In genomic region chr5:151351675-151352074, GRCh38 we compare ENCODE assay signal across 34 cellular contexts. TPM values are rescaled to one million over a fixed set of nuclear protein-coding genes. Genes with fewer than 3 reads are reported as not detected.
"Had no signal": no experiment of that assay in that cellular context is flagged by ENCODE, and none has a peak within 500 bp of the region (broad histone marks: within the 10 kb centered on the region; RNA-seq: fewer than 3 reads in every experiment).

No MANE protein-coding gene starts in this region.

- H3K27ac ChIP-seq: adrenal gland, cardiac muscle cell, SJSA1, WERI-Rb-1 had no signal

- H3K4me1 Mint-ChIP-seq: activated CD4-positive, alpha-beta memory T cell treated with anti-CD3 and anti-CD28 coated beads, Interleukin-2, amount 10 ng/mL, durations not matched to agents 7 days and 5 days; brain; central memory CD8-positive, alpha-beta T cell had no signal

- ATAC-seq: activated naive CD4-positive, alpha-beta T cell treated with anti-CD3 and anti-CD28 coated beads, Interleukin-2, amount 50 U/mL, for 72 hours; Panc1 had no signal

- H3K4me1 ChIP-seq: adrenal gland, SJSA1 had no signal

- DNase-seq: activated CD4-positive, alpha-beta memory T cell treated with anti-CD3 and anti-CD28 coated beads, Interleukin-2, amount 10 ng/mL, durations not matched to agents 7 days and 5 days; activated CD4-positive, alpha-beta T cell treated with anti-CD3 and anti-CD28 coated beads for 1 hour; activated CD4-positive, alpha-beta T cell treated with anti-CD3 and anti-CD28 coated beads for 48 hours; activated CD4-positive, CD25-positive, alpha-beta regulatory T cell; activated CD8-positive, alpha-beta memory T cell treated with anti-CD3 and anti-CD28 coated beads for 24 hours; activated gamma-delta T cell; activated naive CD4-positive, alpha-beta T cell treated with Interleukin-2 at 50 U/mL for 16 hours; activated T-cell treated with anti-CD3 and anti-CD28 coated beads, Interleukin-2, amount 50 U/mL, for 24 hours; adrenal gland; anterior cingulate cortex; MV-4-11; NCI-H1092; NCI-H1436 treated with DMSO at 0.1 percent for 48 hours; NCI-H1694 treated with DMSO at 0.1 percent for 48 hours; NCI-H2029; NCI-H345; NCI-H524 treated with DMSO at 0.1 percent for 48 hours; SHP77 treated with DMSO at 0.1 percent for 48 hours; SK-N-SH; SW 1271; T-helper 1 cell; T-helper 2 cell; T-helper 9 cell; WERI-Rb-1 had no signal

- H3K36me3 ChIP-seq: adrenal gland, cardiac muscle cell, SJSA1, WERI-Rb-1 had no signal

- H3K9me3 Mint-ChIP-seq: activated CD4-positive, alpha-beta memory T cell treated with anti-CD3 and anti-CD28 coated beads, Interleukin-2, amount 10 ng/mL, durations not matched to agents 7 days and 5 days; activated naive CD4-positive, alpha-beta T cell treated with anti-CD3 and anti-CD28 coated beads, Interleukin-2, amount 50 U/mL, for 72 hours; activated T-cell treated with anti-CD3 and anti-CD28 coated beads, Interleukin-2, amount 50 U/mL, for 24 hours; activated T-helper 2 cell treated with anti-CD3 and anti-CD28 coated beads, Interferon-gamma antibody, Interleukin-2, Interleukin-4, amounts not matched to agents 10 μg/mL and 5 μg/mL and 100 μg/mL, durations not matched to agents 14 hours and 24 hours and 36 hours; central memory CD8-positive, alpha-beta T cell had no signal

- H3K4me2 ChIP-seq: SK-N-SH had no signal

- H3K27me3 ChIP-seq: cardiac muscle cell had no signal

- H3K36me3 Mint-ChIP-seq: activated naive CD4-positive, alpha-beta T cell treated with anti-CD3 and anti-CD28 coated beads, Interleukin-2, amount 50 U/mL, for 72 hours; brain had no signal

- H3K9ac ChIP-seq: SK-N-SH had no signal

- H3K4me3 Mint-ChIP-seq: activated CD4-positive, alpha-beta memory T cell treated with anti-CD3 and anti-CD28 coated beads, Interleukin-2, amount 10 ng/mL, durations not matched to agents 7 days and 5 days; activated T-cell treated with anti-CD3 and anti-CD28 coated beads, Interleukin-2, amount 50 U/mL, for 24 hours; brain; central memory CD8-positive, alpha-beta T cell had no signal

- H3K27ac Mint-ChIP-seq: activated CD4-positive, alpha-beta memory T cell treated with anti-CD3 and anti-CD28 coated beads, Interleukin-2, amount 10 ng/mL, durations not matched to agents 7 days and 5 days; activated naive CD4-positive, alpha-beta T cell treated with anti-CD3 and anti-CD28 coated beads, Interleukin-2, amount 50 U/mL, for 72 hours; activated T-cell treated with anti-CD3 and anti-CD28 coated beads, Interleukin-2, amount 50 U/mL, for 24 hours; activated T-helper 2 cell treated with anti-CD3 and anti-CD28 coated beads, Interferon-gamma antibody, Interleukin-2, Interleukin-4, amounts not matched to agents 10 μg/mL and 5 μg/mL and 100 μg/mL, durations not matched to agents 14 hours and 24 hours and 36 hours; brain had no signal

- H3K9me3 ChIP-seq: adrenal gland, SJSA1, SK-N-SH had no signal

- H3K4me3 ChIP-seq: adrenal gland, cardiac muscle cell, SJSA1 had no signal

RNA-seq across cellular contexts. Expression of gene SLC36A2, which starts 4.3 kb away (rescaled TPM):
- total RNA-seq: activated CD4-positive, alpha-beta memory T cell treated with anti-CD3 and anti-CD28 coated beads, Interleukin-2, amount 10 ng/mL, durations not matched to agents 7 days and 5 days; activated naive CD4-positive, alpha-beta T cell treated with anti-CD3 and anti-CD28 coated beads, Interleukin-2, amount 50 U/mL, for 72 hours; activated T-helper 2 cell treated with anti-CD3 and anti-CD28 coated beads, Interferon-gamma antibody, Interleukin-2, Interleukin-4, amounts not matched to agents 10 μg/mL and 5 μg/mL and 100 μg/mL, durations not matched to agents 14 hours and 24 hours and 36 hours; adrenal gland; cardiac muscle cell; M059J; NCI-H460; RPMI7951; SJSA1 had no signal
- polyA plus RNA-seq: cardiac muscle cell, SK-N-SH had no signal

RNA-seq across cellular contexts. Expression of gene SLC36A3, which starts 48.1 kb away (rescaled TPM):
- total RNA-seq: activated CD4-positive, alpha-beta memory T cell treated with anti-CD3 and anti-CD28 coated beads, Interleukin-2, amount 10 ng/mL, durations not matched to agents 7 days and 5 days; activated naive CD4-positive, alpha-beta T cell treated with anti-CD3 and anti-CD28 coated beads, Interleukin-2, amount 50 U/mL, for 72 hours; activated T-helper 2 cell treated with anti-CD3 and anti-CD28 coated beads, Interferon-gamma antibody, Interleukin-2, Interleukin-4, amounts not matched to agents 10 μg/mL and 5 μg/mL and 100 μg/mL, durations not matched to agents 14 hours and 24 hours and 36 hours; adrenal gland; cardiac muscle cell; M059J; NCI-H460; RPMI7951; SJSA1 had no signal
- polyA plus RNA-seq: adrenal gland, cardiac muscle cell, SK-N-SH had no signal
